Comparison of ENCODE assay signal across 11 cellular contexts in genomic region chr12:48651681-48652080, GRCh38.
"Had no signal": no experiment of that assay in that cellular context is flagged by ENCODE, and none has a peak within 500 bp of the region (broad histone marks: within the 10 kb centered on the region; RNA-seq: fewer than 3 reads in every experiment).

No MANE protein-coding gene starts in this region.

- H3K27me3 Mint-ChIP-seq: stimulated activated naive CD8-positive, alpha-beta T cell treated with anti-CD3 and anti-CD28 coated beads, Interleukin-15, amount 100 ng/mL, for 72 hours had no signal

- H3K4me1 ChIP-seq: colonic mucosa, heart left ventricle, pancreas, testis, upper lobe of right lung had no signal

- H3K4me3 Mint-ChIP-seq: activated T-cell treated with anti-CD3 and anti-CD28 coated beads, Interleukin-2, amount 50 U/mL, for 72 hours; stimulated activated naive CD8-positive, alpha-beta T cell treated with anti-CD3 and anti-CD28 coated beads, Interleukin-15, amount 100 ng/mL, for 72 hours had no signal

- H3K4me3 ChIP-seq: colonic mucosa, heart left ventricle, pancreas, testis, upper lobe of right lung had no signal

- H3K9me3 ChIP-seq: colonic mucosa, heart left ventricle, pancreas, testis, upper lobe of right lung had no signal

- H3K27ac ChIP-seq: colonic mucosa, heart left ventricle, pancreas, testis, upper lobe of right lung had no signal

- DNase-seq: activated naive CD4-positive, alpha-beta T cell; activated T-cell treated with anti-CD3 and anti-CD28 coated beads, Interleukin-2, amount 50 U/mL, for 72 hours; caudate nucleus; colonic mucosa; foreskin melanocyte; heart left ventricle; pancreas; stimulated activated CD4-positive, alpha-beta T cell treated with anti-CD3 and anti-CD28 coated beads, Interleukin-4, amount 100 ng/mL, for 1 hour; stimulated activated naive CD8-positive, alpha-beta T cell treated with anti-CD3 and anti-CD28 coated beads, Interleukin-15, amount 100 ng/mL, for 72 hours; testis; upper lobe of right lung had no signal

- H3K27me3 ChIP-seq: colonic mucosa, heart left ventricle, pancreas, testis, upper lobe of right lung had no signal

- ATAC-seq: activated T-cell treated with anti-CD3 and anti-CD28 coated beads, Interleukin-2, amount 50 U/mL, for 72 hours; heart left ventricle; pancreas; stimulated activated naive CD8-positive, alpha-beta T cell treated with anti-CD3 and anti-CD28 coated beads, Interleukin-15, amount 100 ng/mL, for 72 hours; upper lobe of right lung had no signal

- H3K27ac Mint-ChIP-seq: activated T-cell treated with anti-CD3 and anti-CD28 coated beads, Interleukin-2, amount 50 U/mL, for 72 hours had no signal

- H3K9me3 Mint-ChIP-seq: activated T-cell treated with anti-CD3 and anti-CD28 coated beads, Interleukin-2, amount 50 U/mL, for 72 hours; stimulated activated naive CD8-positive, alpha-beta T cell treated with anti-CD3 and anti-CD28 coated beads, Interleukin-15, amount 100 ng/mL, for 72 hours had no signal
